ENCODE assay signal across 8 cellular contexts in the genomic region with DNA sequence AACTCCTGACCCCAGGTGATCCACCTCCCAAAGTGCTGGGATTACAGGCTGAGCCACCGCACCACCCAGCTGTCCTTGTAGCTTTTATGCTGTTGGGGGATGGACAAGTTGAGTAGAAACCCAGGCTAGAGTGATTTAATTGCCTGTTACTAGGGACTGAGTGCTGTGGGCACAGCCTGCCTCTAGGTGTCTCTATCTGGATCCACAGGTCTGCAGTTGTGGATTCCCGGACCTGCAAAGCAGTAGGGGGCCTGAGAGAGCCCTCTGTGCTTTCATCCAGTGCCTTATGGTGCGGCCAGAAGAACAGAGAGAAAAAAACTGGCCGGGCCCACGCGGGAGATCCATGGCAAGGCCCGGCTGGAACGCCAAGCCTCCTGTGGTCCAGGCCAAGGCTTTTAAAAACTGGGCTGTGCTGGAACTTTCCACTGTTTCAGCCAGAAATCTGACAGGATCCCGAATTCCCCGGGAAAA. TPM values are rescaled to one million over a fixed set of nuclear protein-coding genes. Genes with fewer than 3 reads are reported as not detected.
DNase-seq lines count a peak whose midpoint lies in the region; ATAC-seq, FAIRE-seq and TF ChIP-seq lines count a peak whose summit lies in the region.

No MANE protein-coding gene starts in this region.

- H3K27ac ChIP-seq in left lung (peak overlapping the region; percentile 15 to 20), tibial artery (peak overlapping the region in 1 of 2 donors; percentile 26)

- H3K36me3 ChIP-seq in left lung (peaks cover 0 to 30% of the 10 kb centered on the region in 2 donors), tibial artery (peaks cover 0 to 9% (median 0%) of the 10 kb centered on the region in 3 donors)

- in situ Hi-C loops in ACHN (cut with HindIII; ENCODE audit: low pct_ligation_motif_present, low pct_unique_long_range_greater_than_20kb, low sequenced_read_pairs) = no loop called here

- H3K27me3 ChIP-seq in left lung (peaks cover 8 to 85% of the 10 kb centered on the region in 2 donors), tibial artery (no peaks in the 10 kb centered on the region)

- DNase-seq in ACHN (peak; percentile 83), GM18507 (ENCODE audit: extremely low spot score, insufficient read length, low read depth) (no peak), NCI-H526 treated with DMSO at 0.1 percent for 48 hours (lab: John Stamatoyannopoulos, UW) (peak; percentile 89), cerebellar nuclear complex (lab: John Stamatoyannopoulos, UW) (peak; percentile 37 to 53), left lung (peak in 1 of 2 donors; percentile 50), tibial artery (peak; percentile 45 to 72)

- peak; percentile 60 for FAIRE-seq in GM18507 (lab: Jason Lieb, UNC)

- H3K4me1 ChIP-seq in left lung = peaks cover 10 to 41% of the 10 kb centered on the region in 2 donors
- H3K4me1 ChIP-seq in tibial artery = peaks cover 0 to 59% (median 38%) of the 10 kb centered on the region in 4 donors

- H3K4me3 ChIP-seq in left lung = no peak overlapping the region
- H3K4me3 ChIP-seq in tibial artery = no peak overlapping the region

- ATAC-seq in left lung = peak; percentile 46
- ATAC-seq in GM21723 (IDR thresholded peaks at IDR 0.05; ENCODE audit: unreplicated experiment) = no peak
- ATAC-seq in HG03159 (IDR thresholded peaks at IDR 0.05; ENCODE audit: unreplicated experiment) = no peak

- no peaks in the 10 kb centered on the region for H3K9me3 ChIP-seq in left lung
- no peaks in the 10 kb centered on the region for H3K9me3 ChIP-seq in tibial artery

- TF ChIP-seq CTCF in left lung (IDR thresholded peaks at IDR 0.05) = no peak
- TF ChIP-seq CTCF in tibial artery (IDR thresholded peaks at IDR 0.05) = peak; percentile 31 to 40

- intact Hi-C loops in left lung (cut with DNase I) = no loop called here
- intact Hi-C loops in tibial artery (cut with DNase I; ENCODE audit: low total_unique reads) = no loop called here

RNA-seq across cellular contexts. Expression of gene SIRPA, which starts 5.1 kb away (rescaled TPM):
- 100 to 1,000 TPM in 1 of 2 donors, 10 to 100 TPM in 1; 43.9 to 102 TPM for total RNA-seq in left lung

Comparison
In these comparisons a context has a peak if more than half of its experiments do, and no peak if none do; other contexts are left out.
1. CTCF ChIP-seq: peak in tibial artery (2 of 2); none in left lung (0 of 2).